13 cellular contexts compared by ENCODE assay signal in the genomic region with DNA sequence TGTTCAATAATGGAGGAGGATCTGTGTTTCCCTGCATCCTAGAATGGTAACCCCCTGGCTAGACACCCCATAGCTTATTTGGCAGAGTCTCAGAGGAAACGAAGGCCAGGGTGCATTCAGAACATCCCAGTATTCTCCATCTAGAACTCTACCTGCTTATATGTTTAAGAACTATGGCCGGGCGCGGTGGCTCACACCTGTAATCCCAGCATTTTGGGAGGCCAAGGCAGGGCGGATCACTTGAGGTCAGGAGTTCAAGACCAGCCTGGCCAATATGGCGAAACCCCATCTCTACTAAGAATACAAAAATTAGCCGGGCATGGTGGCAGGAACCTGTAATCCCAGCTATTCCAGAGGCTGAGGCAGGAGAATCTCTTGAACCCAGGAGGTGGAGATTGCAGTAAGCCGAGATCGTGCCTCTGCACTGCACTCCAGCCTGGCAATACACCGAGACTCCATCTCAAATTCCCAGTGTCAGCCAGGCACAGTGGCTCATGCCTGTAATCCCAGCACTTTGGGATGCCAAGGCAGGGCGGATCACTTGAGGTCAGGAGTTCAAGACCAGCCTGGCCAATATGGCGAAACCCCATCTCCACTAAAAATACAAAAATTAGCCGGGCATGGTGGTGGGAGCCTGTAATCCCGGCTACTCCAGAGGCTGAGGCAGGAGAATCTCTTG. TPM values are rescaled to one million over a fixed set of nuclear protein-coding genes. Genes with fewer than 3 reads are reported as not detected.
DNase-seq lines count a peak whose midpoint lies in the region; ATAC-seq and TF ChIP-seq lines count a peak whose summit lies in the region.
"Not testable (repeated sequence)": the region's sequence is repeated elsewhere in the genome, so short reads cannot be mapped to it uniquely, and the experiment has no call there.
"Had no signal": no experiment of that assay in that cellular context is flagged by ENCODE, and none has a peak within 500 bp of the region (broad histone marks: within the 10 kb centered on the region; RNA-seq: fewer than 3 reads in every experiment).

No MANE protein-coding gene starts in this region.

- WGBS in right cardiac atrium: 91% methylated on average over 14 of the region's 14 CpGs
- 95% methylated on average over 8 of the region's 14 CpGs for WGBS in right lobe of liver (ENCODE audit: insufficient coverage, low coverage, low lambda C conversion rate, missing lambda C conversion rate)

- TF ChIP-seq CTCF in GM23338 (conservative IDR thresholded peaks at IDR 0.05; ENCODE audit: low read depth in 2 of 2); chondrocyte (IDR thresholded peaks at IDR 0.05); right lobe of liver (IDR thresholded peaks at IDR 0.05); nephron (IDR thresholded peaks at IDR 0.05; ENCODE audit: unreplicated experiment in 3 of 3); upper lobe of right lung (IDR thresholded peaks at IDR 0.05): not testable (repeated sequence)

- H3K27me3 ChIP-seq in GM23338 (ENCODE audit: insufficient read depth); right cardiac atrium (ENCODE audit: control insufficient read depth, insufficient read depth); right lobe of liver; upper lobe of right lung: not testable (repeated sequence)

- not testable (repeated sequence) for H3K4me3 ChIP-seq in GM23338; right cardiac atrium (ENCODE audit: low read length); right lobe of liver; upper lobe of right lung

- not testable (repeated sequence) for TF ChIP-seq POLR2A in right lobe of liver (IDR thresholded peaks at IDR 0.05)

- H3K27ac Mint-ChIP-seq in GM23338; chondrocyte (ENCODE audit: unreplicated experiment): not testable (repeated sequence)
- H3K27ac Mint-ChIP-seq in nephron: peak overlapping the region in 2 of 3 experiments; percentile 4 to 55

- not testable (repeated sequence) for H3K9me3 ChIP-seq in right cardiac atrium (ENCODE audit: control insufficient read depth, low read length); right lobe of liver; upper lobe of right lung

- H3K4me1 ChIP-seq in GM23338 (ENCODE audit: insufficient read depth); right cardiac atrium (ENCODE audit: control insufficient read depth, insufficient read depth, low read length); right lobe of liver; upper lobe of right lung: not testable (repeated sequence)

- DNase-seq in GM23338 (ENCODE audit: low spot score): not testable (repeated sequence)
- DNase-seq in activated effector memory CD4-positive, alpha-beta T cell treated with anti-CD3 and anti-CD28 coated beads, Interleukin-2, amount 50 U/mL, for 16 hours: peak; percentile 13
- DNase-seq in chondrocyte (ENCODE audit: low spot score): peak; percentile 21
- peak in 2 of 3 donors; percentile 15 to 26 for DNase-seq in right cardiac atrium
- DNase-seq in right lobe of liver: peak in 2 of 3 donors; percentile 1 to 11
- DNase-seq in sciatic nerve (ENCODE audit: low spot score): peak; percentile 28
- peak; percentile 36 for DNase-seq in upper lobe of right lung

- H3K4me3 Mint-ChIP-seq in GM23338; chondrocyte (ENCODE audit: unreplicated experiment); nephron: not testable (repeated sequence)

- H3K9me3 Mint-ChIP-seq in GM23338; chondrocyte (ENCODE audit: low read depth); nephron: not testable (repeated sequence)

- peak overlapping the region; percentile 25; the same call in 1 of the 2 replicates for H3K4me2 ChIP-seq in GM23338

- not testable (repeated sequence) for H4K20me1 ChIP-seq in GM23338 (replicated peaks; ENCODE audit: insufficient read depth)

- H2AFZ ChIP-seq in GM23338: not testable (repeated sequence)

- H3K36me3 ChIP-seq in GM23338 (ENCODE audit: insufficient read depth); right lobe of liver; upper lobe of right lung: not testable (repeated sequence)

- intact Hi-C loops in right cardiac atrium (cut with DNase I): loop anchor here in 2 of 4 donors (2.0 to 10.0 kb wide), 2 partner anchors 91 to 117 kb away; no protein-coding TSS in a partner anchor
- intact Hi-C loops in right lobe of liver (cut with DNase I): loop anchor here in 1 of 2 donors (10.0 kb wide), 1 partner anchor 53 kb away; a partner anchor contains a TSS
- intact Hi-C loops in sciatic nerve (cut with DNase I): not testable (repeated sequence)
- intact Hi-C loops in upper lobe of right lung (cut with DNase I): loop anchor here (5.0 kb wide), 1 partner anchor 89 kb away; no protein-coding TSS in a partner anchor

- not testable (repeated sequence) for ATAC-seq in GM23338, right cardiac atrium, right lobe of liver, sciatic nerve, upper lobe of right lung

- not testable (repeated sequence) for H3K36me3 Mint-ChIP-seq in GM23338 (ENCODE audit: low read depth); chondrocyte (ENCODE audit: low read depth); nephron (ENCODE audit: low read depth)

- peaks cover 17% of the 10 kb centered on the region for H3F3A ChIP-seq in GM23338 (replicated peaks; ENCODE audit: low read depth)

- H3K27ac ChIP-seq in GM23338 (ENCODE audit: low read depth); right cardiac atrium (ENCODE audit: low read length); right lobe of liver; upper lobe of right lung: not testable (repeated sequence)

- not testable (repeated sequence) for H3K79me2 ChIP-seq in GM23338 (replicated peaks; ENCODE audit: insufficient read depth)

- H3K9me2 ChIP-seq in GM23338 (ENCODE audit: insufficient read depth): not testable (repeated sequence)

- H3K4me1 Mint-ChIP-seq in GM23338: peaks cover 18% of the 10 kb centered on the region; the same call in 2 of the 3 replicates
- peaks cover 21% of the 10 kb centered on the region for H3K4me1 Mint-ChIP-seq in chondrocyte (ENCODE audit: low read depth)
- peaks cover 32% of the 10 kb centered on the region for H3K4me1 Mint-ChIP-seq in nephron

- H3K27me3 Mint-ChIP-seq in GM23338 (ENCODE audit: insufficient read depth, low read depth, poor library complexity): peaks cover 13% of the 10 kb centered on the region
- H3K27me3 Mint-ChIP-seq in chondrocyte (ENCODE audit: low read depth); nephron (ENCODE audit: low read depth): not testable (repeated sequence)

RNA-seq across cellular contexts. Expression of a gene that starts 15.4 kb away (rescaled TPM):
- total RNA-seq in GM23338 (2014; rRNA removed; shearing (Covaris generic)): 16.5 and 17.4 TPM in 2 replicates
- polyA plus RNA-seq in GM23338 (2016; fragmentation: Nextera tagmentation; extraction: Ambion mirVana) (5.6 and 6.0 TPM in 2 replicates), right cardiac atrium (28.8 TPM)
- total RNA-seq in chondrocyte (39.3 to 53.2 TPM (median 39.5 TPM) in 3 replicates), right cardiac atrium (10 to 100 TPM; 47.0 to 54.6 (median 49.9) TPM), right lobe of liver (under 1 TPM in 5 of 6 experiments, not detected in 1; 0.26 to 0.55 (median 0.44) TPM), sciatic nerve (9.0 TPM), upper lobe of right lung (8.9 TPM)
- total RNA-seq: Calu3; CD4-positive, alpha-beta memory T cell had no signal
- polyA plus RNA-seq: CD4-positive, alpha-beta memory T cell had no signal

RNA-seq across cellular contexts. Expression of a gene that starts 30.8 kb away (rescaled TPM):
- total RNA-seq in GM23338 (2014; rRNA removed; shearing (Covaris generic)): 2.3 and 2.6 TPM in 2 replicates
- polyA plus RNA-seq in GM23338 (2016; fragmentation: Nextera tagmentation; extraction: Ambion mirVana) (0.44 and 0.59 TPM in 2 replicates), right cardiac atrium (0.05 TPM)
- total RNA-seq in chondrocyte (0.10 to 0.27 TPM (median 0.20 TPM) in 3 replicates), right cardiac atrium (under 1 TPM; 0.23 to 0.31 (median 0.26) TPM), right lobe of liver (not detected), sciatic nerve (not detected), upper lobe of right lung (not detected)
- total RNA-seq: Calu3; CD4-positive, alpha-beta memory T cell; Daoy; G401 had no signal
- polyA plus RNA-seq: BJ; CD4-positive, alpha-beta memory T cell had no signal

RNA-seq across cellular contexts. Expression of a gene that starts 51.1 kb away (rescaled TPM):
- 111 and 123 TPM in 2 replicates for total RNA-seq in GM23338 (2014; rRNA removed; shearing (Covaris generic))
- polyA plus RNA-seq in GM23338 (2016; fragmentation: Nextera tagmentation; extraction: Ambion mirVana) (45.3 and 51.6 TPM in 2 replicates), right cardiac atrium (62.7 TPM)
- total RNA-seq in chondrocyte (62.5 to 90.6 TPM (median 62.6 TPM) in 3 replicates), right cardiac atrium (10 to 100 TPM; 62.4 to 74.1 (median 64.7) TPM), right lobe of liver (10 to 100 TPM; 23.9 to 47.8 (median 36.0) TPM), sciatic nerve (46.9 TPM), upper lobe of right lung (50.0 TPM)
